ENCODE assay signal across 10 cellular contexts in genomic region chr15:36601497-36601932, GRCh38. TPM values are rescaled to one million over a fixed set of nuclear protein-coding genes. Genes with fewer than 3 reads are reported as not detected.
A peak's percentile ranks its signal among the peaks of the same experiment; 100 is the strongest.
DNase-seq lines count a peak whose midpoint lies in the region; ATAC-seq and TF ChIP-seq lines count a peak whose summit lies in the region.
"Had no signal": no experiment of that assay in that cellular context is flagged by ENCODE, and none has a peak within 500 bp of the region (broad histone marks: within the 10 kb centered on the region; RNA-seq: fewer than 3 reads in every experiment).

No MANE protein-coding gene starts in this region.

- H3K27ac ChIP-seq in esophagus muscularis mucosa (replicated peaks in 1 of 4): peak overlapping the region; percentile 81 to 86 (median 84)
- H3K27ac ChIP-seq: thyroid gland had no signal

- TF ChIP-seq CTCF in GM12865 (IDR thresholded peaks at IDR 0.05; ENCODE audit: insufficient read depth, low read depth, low read length, missing control alignments): no peak
- no peak for TF ChIP-seq CTCF in esophagus muscularis mucosa (IDR thresholded peaks at IDR 0.05)

- H3K36me3 ChIP-seq in esophagus muscularis mucosa: no peaks in the 10 kb centered on the region
- H3K36me3 ChIP-seq: thyroid gland had no signal

- H3K27me3 ChIP-seq in esophagus muscularis mucosa: no peaks in the 10 kb centered on the region
- H3K27me3 ChIP-seq: thyroid gland had no signal

- H3K4me3 ChIP-seq in GM12865 (ENCODE audit: low read depth, low read length) (no peak overlapping the region), esophagus muscularis mucosa (peak overlapping the region in 3 of 4 donors; percentile 19 to 33 (median 29))
- H3K4me3 ChIP-seq: thyroid gland had no signal

- peak; percentile 32 for DNase-seq in GM12865 (ENCODE audit: low read depth)
- DNase-seq in esophagus muscularis mucosa (ENCODE audit: extremely low spot score): no peak
- DNase-seq in putamen (ENCODE audit: low spot score): peak; percentile 55
- DNase-seq in occipital lobe (lab: John Stamatoyannopoulos, UW): no peak
- DNase-seq in DMS79 (lab: John Stamatoyannopoulos, UW): no peak
- DNase-seq: activated CD4-positive, alpha-beta T cell treated with anti-CD3 and anti-CD28 coated beads for 4 hours had no signal

- WGBS in esophagus muscularis mucosa: 24% methylated on average over 4 of the region's 4 CpGs

- TF ChIP-seq POLR2A in esophagus muscularis mucosa (IDR thresholded peaks at IDR 0.05; ENCODE audit: low read depth): no peak

- intact Hi-C loops in esophagus muscularis mucosa (cut with DNase I): loop anchor here (10.0 kb wide), 1 partner anchor 523 kb away; no protein-coding TSS in a partner anchor

- no peaks in the 10 kb centered on the region for H3K9me3 ChIP-seq in esophagus muscularis mucosa
- H3K9me3 ChIP-seq: thyroid gland had no signal

- peak; percentile 53 for ATAC-seq in HG03378 (IDR thresholded peaks at IDR 0.05; ENCODE audit: unreplicated experiment)
- no peak for ATAC-seq in GM21367 (IDR thresholded peaks at IDR 0.05; ENCODE audit: unreplicated experiment)
- ATAC-seq in GM19035 (IDR thresholded peaks at IDR 0.05; ENCODE audit: unreplicated experiment): no peak

- H3K4me1 ChIP-seq in esophagus muscularis mucosa: peaks cover 32 to 91% (median 77%) of the 10 kb centered on the region in 4 donors
- H3K4me1 ChIP-seq: thyroid gland had no signal

- no peak for TF ChIP-seq EP300 in esophagus muscularis mucosa (IDR thresholded peaks at IDR 0.05)

RNA-seq across cellular contexts. Expression of gene CDIN1, which starts 22.1 kb away (rescaled TPM):
- total RNA-seq in esophagus muscularis mucosa: 10 to 100 TPM; 15.4 to 17.2 (median 16.7) TPM
- total RNA-seq in occipital lobe: 14.2 TPM

Comparison
In these comparisons a context has a peak if more than half of its experiments do, and no peak if none do; other contexts are left out.
1. DNase-seq: peak in GM12865 (single experiment) and putamen (single experiment); none in esophagus muscularis mucosa (single experiment), occipital lobe (single experiment) and DMS79 (single experiment).